ENCODE assay signal across 22 cellular contexts in genomic region chr10:129058664-129059155, GRCh38.
"Had no signal": no experiment of that assay in that cellular context is flagged by ENCODE, and none has a peak within 500 bp of the region (broad histone marks: within the 10 kb centered on the region; RNA-seq: fewer than 3 reads in every experiment).

No MANE protein-coding gene starts in this region.

- H3K27ac ChIP-seq: colonic mucosa, heart right ventricle, right lobe of liver, skin epidermis, thyroid gland, upper lobe of right lung had no signal

- H3K4me1 ChIP-seq: colonic mucosa, right lobe of liver, thyroid gland, upper lobe of right lung had no signal

- H3K36me3 ChIP-seq: colonic mucosa, heart right ventricle, right lobe of liver, thyroid gland, upper lobe of right lung had no signal

- H3K9me3 Mint-ChIP-seq: nephron progenitor cell; stimulated activated naive CD8-positive, alpha-beta T cell treated with anti-CD3 and anti-CD28 coated beads, Interleukin-15, Interleukin-2, amounts not matched to agents 100 ng/mL and 50 ng/mL, for 24 hours; T-helper 1 cell treated with Interleukin-12 subunit alpha and Interleukin-12 subunit beta and Interleukin-4 antibody, amounts not matched to agents 30 μg/mL and 1 μg/mL, for 36 hours had no signal

- H3K4me3 ChIP-seq: colonic mucosa, heart right ventricle, right lobe of liver, skin epidermis, thyroid gland, upper lobe of right lung had no signal

- H3K27me3 ChIP-seq: colonic mucosa, right lobe of liver, thyroid gland, upper lobe of right lung had no signal

- DNase-seq: activated CD4-positive, alpha-beta T cell treated with anti-CD3 and anti-CD28 coated beads for 48 hours; activated gamma-delta T cell treated with Interleukin-2 at 50 U/mL for 16 hours; activated T-cell treated with anti-CD3 and anti-CD28 coated beads, Interleukin-2, amount 50 U/mL, for 1 hour; amygdala; colonic mucosa; foreskin fibroblast; heart right ventricle; midbrain; nephron progenitor cell; nucleus accumbens; posterior cingulate gyrus; right lobe of liver; stimulated activated CD4-positive, alpha-beta T cell treated with anti-CD3 and anti-CD28 coated beads, Interleukin-1b, Interleukin-23, amount 100 ng/mL, for 48 hours; substantia nigra; thyroid gland; upper lobe of right lung had no signal

- H3K4me3 Mint-ChIP-seq: nephron progenitor cell; stimulated activated naive CD8-positive, alpha-beta T cell treated with anti-CD3 and anti-CD28 coated beads, Interleukin-15, Interleukin-2, amounts not matched to agents 100 ng/mL and 50 ng/mL, for 24 hours had no signal

- H3K36me3 Mint-ChIP-seq: activated naive CD8-positive, alpha-beta T cell had no signal

- FAIRE-seq: bronchial epithelial cell, endometrium had no signal

- H3K27me3 Mint-ChIP-seq: activated naive CD8-positive, alpha-beta T cell had no signal

- H3K9me3 ChIP-seq: colonic mucosa, heart right ventricle, right lobe of liver, thyroid gland, upper lobe of right lung had no signal

- H3K27ac Mint-ChIP-seq: nephron progenitor cell; stimulated activated naive CD8-positive, alpha-beta T cell treated with anti-CD3 and anti-CD28 coated beads, Interleukin-15, Interleukin-2, amounts not matched to agents 100 ng/mL and 50 ng/mL, for 24 hours had no signal
